In the genomic region with DNA sequence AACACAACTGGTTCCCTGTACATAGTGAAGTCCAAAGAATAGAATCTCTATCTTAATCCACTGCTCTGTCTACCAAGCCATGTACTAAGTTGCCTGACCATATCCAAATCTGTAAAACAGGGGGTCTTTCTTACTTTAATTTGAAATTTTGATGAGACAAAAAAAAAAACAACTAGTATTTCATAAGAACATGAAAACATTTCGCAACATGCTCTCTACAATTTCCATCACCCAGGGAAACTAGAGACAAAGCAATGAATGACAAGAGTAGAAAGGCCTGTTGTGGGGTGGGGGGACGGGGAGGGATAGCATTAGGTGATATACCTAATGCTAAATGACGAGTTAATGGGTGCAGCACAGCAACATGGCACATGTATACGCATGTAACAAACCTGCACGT, we compare ENCODE assay signal across 27 cellular contexts.
A peak's percentile ranks its signal among the peaks of the same experiment; 100 is the strongest.
DNase-seq lines count a peak whose midpoint lies in the region; ATAC-seq and TF ChIP-seq lines count a peak whose summit lies in the region.
"Had no signal": no experiment of that assay in that cellular context is flagged by ENCODE, and none has a peak within 500 bp of the region (broad histone marks: within the 10 kb centered on the region; RNA-seq: fewer than 3 reads in every experiment).

No MANE protein-coding gene starts in this region.

- H3K4me3 ChIP-seq in IMR-90 (ENCODE audit: insufficient read depth, low read depth, low read length) (no peak overlapping the region), NB4 (ENCODE audit: low read depth, low read length) (no peak overlapping the region), choroid plexus epithelial cell (ENCODE audit: low read depth, low read length) (no peak overlapping the region), MG63 (no peak overlapping the region)
- H3K4me3 ChIP-seq: sigmoid colon, SK-N-MC, suprapubic skin had no signal

- H2BK15ac ChIP-seq in IMR-90 (ENCODE audit: low read depth, low read length) = no peak overlapping the region

- no peak overlapping the region for H3K9ac ChIP-seq in IMR-90 (ENCODE audit: low read depth, low read length)

- H4K20me1 ChIP-seq in IMR-90 (ENCODE audit: insufficient read depth, low read length) = no peaks in the 10 kb centered on the region

- no peak overlapping the region for H3K4me3 Mint-ChIP-seq in nephron
- no peak overlapping the region for H3K4me3 Mint-ChIP-seq in activated CD4-positive, alpha-beta T cell treated with anti-CD3 and anti-CD28 coated beads, Interleukin-2, amount 10 ng/mL, durations not matched to agents 24 days and 14 days
- H3K4me3 Mint-ChIP-seq: activated T-cell treated with anti-CD3 and anti-CD28 coated beads, Interleukin-2, amount 50 U/mL, for 24 hours; effector memory CD8-positive, alpha-beta T cell; immature natural killer cell; memory B cell; stimulated activated naive B cell treated with anti-CD40 and anti-IgM and Interleukin-4, amounts not matched to agents 10 μg/mL and 1 μg/mL and 100 μg/mL, for 72 hours had no signal

- CTCF ChIA-PET in IMR-90 (lab: Yijun Ruan, JAX) = no interaction called here

- peaks cover 3% of the 10 kb centered on the region; the same call in 1 of the 2 replicates for H3K4me1 ChIP-seq in IMR-90 (ENCODE audit: control insufficient read depth, insufficient read depth, low read length)
- H3K4me1 ChIP-seq: suprapubic skin had no signal

- TF ChIP-seq CTCF in IMR-90 (conservative IDR thresholded peaks at IDR 0.05; ENCODE audit: low read depth, low read length) = no peak
- no peak for TF ChIP-seq CTCF in NB4 (IDR thresholded peaks at IDR 0.05; ENCODE audit: low read depth, low read length)
- no peak for TF ChIP-seq CTCF in choroid plexus epithelial cell (conservative IDR thresholded peaks at IDR 0.05; ENCODE audit: low read depth, low read length)
- TF ChIP-seq CTCF in nephron (IDR thresholded peaks at IDR 0.05; ENCODE audit: unreplicated experiment in 3 of 3) = no peak

- BruUV-seq in IMR-90 (replicated peaks; lab: Mats Ljungman, UMichigan) = no TSS peak

- no peak overlapping the region for H3K23ac ChIP-seq in IMR-90 (ENCODE audit: low read depth, low read length)

- H2AK9ac ChIP-seq in IMR-90 (replicated peaks; ENCODE audit: low read depth, low read length, poor library complexity) = no peak overlapping the region

- no peak overlapping the region for H3K18ac ChIP-seq in IMR-90 (ENCODE audit: low read depth, low read length)

- no peak overlapping the region for H2AK5ac ChIP-seq in IMR-90 (ENCODE audit: low read depth, low read length)

- WGBS in IMR-90 (ENCODE audit: extremely low coverage in 2 of 2, insufficient read length in 1 of 2), 2 experiments = no CpG with 5 or more reads among the region's 5 CpGs

- H3K79me1 ChIP-seq in IMR-90 (ENCODE audit: low read depth in 1 of 2, low read length in 2 of 2) = no peaks in the 10 kb centered on the region

- no peaks in the 10 kb centered on the region for H3K9me3 Mint-ChIP-seq in nephron
- H3K9me3 Mint-ChIP-seq in activated CD4-positive, alpha-beta T cell treated with anti-CD3 and anti-CD28 coated beads, Interleukin-2, amount 10 ng/mL, durations not matched to agents 24 days and 14 days = no peaks in the 10 kb centered on the region
- H3K9me3 Mint-ChIP-seq: activated T-cell treated with anti-CD3 and anti-CD28 coated beads, Interleukin-2, amount 50 U/mL, for 24 hours; effector memory CD8-positive, alpha-beta T cell; immature natural killer cell; memory B cell; stimulated activated naive B cell treated with anti-CD40 and anti-IgM and Interleukin-4, amounts not matched to agents 10 μg/mL and 1 μg/mL and 100 μg/mL, for 72 hours had no signal

- no peak overlapping the region for H2BK120ac ChIP-seq in IMR-90 (ENCODE audit: low read depth, low read length)

- no peak overlapping the region for H4K8ac ChIP-seq in IMR-90 (ENCODE audit: low read depth in 2 of 2, low read length in 2 of 2)

- ATAC-seq in IMR-90 (ENCODE audit: low read depth) = no peak
- ATAC-seq: effector memory CD8-positive, alpha-beta T cell; esophagus mucosa; stimulated activated naive B cell treated with anti-CD40 and anti-IgM and Interleukin-4, amounts not matched to agents 10 μg/mL and 1 μg/mL and 100 μg/mL, for 72 hours had no signal

- no peak overlapping the region for H4K5ac ChIP-seq in IMR-90 (ENCODE audit: low read depth, low read length)

- H3K9me3 ChIP-seq in IMR-90 (ENCODE audit: control insufficient read depth, insufficient read depth, low read length) (no peaks in the 10 kb centered on the region), MG63 (no peaks in the 10 kb centered on the region)
- H3K9me3 ChIP-seq: sigmoid colon, suprapubic skin had no signal

- no peak overlapping the region for H3K56ac ChIP-seq in IMR-90 (ENCODE audit: extremely low read depth, insufficient read depth, low read length)

- no peak for TF ChIP-seq POLR2A in IMR-90 (IDR thresholded peaks at IDR 0.05; ENCODE audit: low read depth, low read length)
- TF ChIP-seq POLR2A in NB4 (IDR thresholded peaks at IDR 0.05; ENCODE audit: extremely low read depth, insufficient read length) = no peak

- no peak for DNase-seq in IMR-90
- peak; percentile 25 for DNase-seq in NB4 (ENCODE audit: low read depth)
- DNase-seq in choroid plexus epithelial cell (ENCODE audit: low read depth) = peak; percentile 22
- DNase-seq in MG63 = no peak
- no peak for DNase-seq in SW480 (ENCODE audit: low spot score)
- no peak for DNase-seq in activated CD4-positive, alpha-beta T cell treated with anti-CD3 and anti-CD28 coated beads, Interleukin-2, amount 10 ng/mL, durations not matched to agents 24 days and 14 days
- DNase-seq: activated CD4-positive, alpha-beta T cell treated with anti-CD3 and anti-CD28 coated beads for 48 hours; activated gamma-delta T cell treated with Interleukin-2 at 50 U/mL for 16 hours; activated T-cell treated with anti-CD3 and anti-CD28 coated beads, Interleukin-2, amount 50 U/mL, for 24 hours; brain microvascular endothelial cell; DMS79; effector memory CD8-positive, alpha-beta T cell; GDM1; immature natural killer cell; NCI-H1105 treated with DMSO at 0.1 percent for 48 hours; NCI-H2029 treated with DMSO at 0.1 percent for 48 hours; NCI-H226; NCI-H69; sigmoid colon; stimulated activated naive B cell treated with anti-CD40 and anti-IgM and Interleukin-4, amounts not matched to agents 10 μg/mL and 1 μg/mL and 100 μg/mL, for 72 hours had no signal

- H4K91ac ChIP-seq in IMR-90 (ENCODE audit: insufficient read depth, low read depth, low read length) = no peak overlapping the region

- H3K36me3 ChIP-seq in IMR-90 (ENCODE audit: control insufficient read depth, insufficient read depth, low read length) (peaks cover 2% of the 10 kb centered on the region; the same call in 1 of the 2 replicates), MG63 (no peaks in the 10 kb centered on the region)
- H3K36me3 ChIP-seq: brain microvascular endothelial cell, sigmoid colon had no signal

- no peaks in the 10 kb centered on the region for H3K27me3 Mint-ChIP-seq in nephron (ENCODE audit: low read depth)
- no peaks in the 10 kb centered on the region for H3K27me3 Mint-ChIP-seq in activated CD4-positive, alpha-beta T cell treated with anti-CD3 and anti-CD28 coated beads, Interleukin-2, amount 10 ng/mL, durations not matched to agents 24 days and 14 days
- H3K27me3 Mint-ChIP-seq: activated T-cell treated with anti-CD3 and anti-CD28 coated beads, Interleukin-2, amount 50 U/mL, for 24 hours; effector memory CD8-positive, alpha-beta T cell; memory B cell; progenitor cell of endocrine pancreas; stimulated activated naive B cell treated with anti-CD40 and anti-IgM and Interleukin-4, amounts not matched to agents 10 μg/mL and 1 μg/mL and 100 μg/mL, for 72 hours had no signal

- intact Hi-C loops in IMR-90 (cut with micrococcal nuclease) = no loop called here
- intact Hi-C loops in activated CD4-positive, alpha-beta T cell treated with anti-CD3 and anti-CD28 coated beads, Interleukin-2, amount 10 ng/mL, durations not matched to agents 24 days and 14 days (cut with micrococcal nuclease) = no loop called here

- H3K4me2 ChIP-seq in IMR-90 (ENCODE audit: low read depth, low read length) = no peak overlapping the region

- dilution Hi-C loops in IMR-90 (cut with HindIII; ENCODE audit: low sequenced_read_pairs, unreplicated experiment) = no loop called here

- H3K4ac ChIP-seq in IMR-90 (ENCODE audit: low read depth, low read length) = no peak overlapping the region

- in situ Hi-C loops in IMR-90 (cut with MboI; ENCODE audit: low sequenced_read_pairs) = no loop called here

- POLR2A ChIA-PET in IMR-90 (lab: Charles Lee; ENCODE audit: unreplicated experiment) = no interaction called here

- no peak overlapping the region for H3K27ac ChIP-seq in IMR-90 (ENCODE audit: insufficient read depth, low read length)
- H3K27ac ChIP-seq: brain microvascular endothelial cell, C4-2B, sigmoid colon, SK-N-MC, suprapubic skin had no signal

- H2BK20ac ChIP-seq in IMR-90 (ENCODE audit: low read depth, low read length) = no peak overlapping the region

- H2AFZ ChIP-seq in IMR-90 (replicated peaks; ENCODE audit: low read length, poor library complexity) = no peak overlapping the region

- no peaks in the 10 kb centered on the region for H3K9me1 ChIP-seq in IMR-90 (ENCODE audit: insufficient read depth, low read length)

- H3K27me3 ChIP-seq in IMR-90 (ENCODE audit: control insufficient read depth, insufficient read depth, low read length) (no peaks in the 10 kb centered on the region), MG63 (no peaks in the 10 kb centered on the region)
- H3K27me3 ChIP-seq: brain microvascular endothelial cell, sigmoid colon, suprapubic skin had no signal

- TF ChIP-seq RAD21 in IMR-90 (IDR thresholded peaks at IDR 0.05; ENCODE audit: low read length) = no peak

- H2BK5ac ChIP-seq in IMR-90 (ENCODE audit: low read depth, low read length, poor library complexity, severe bottlenecking) = no peak overlapping the region

- H3K4me1 Mint-ChIP-seq in nephron = peaks cover 26% of the 10 kb centered on the region
- H3K4me1 Mint-ChIP-seq in activated CD4-positive, alpha-beta T cell treated with anti-CD3 and anti-CD28 coated beads, Interleukin-2, amount 10 ng/mL, durations not matched to agents 24 days and 14 days = no peaks in the 10 kb centered on the region

- peaks cover 11% of the 10 kb centered on the region for H3K36me3 Mint-ChIP-seq in nephron (ENCODE audit: low read depth)
- H3K36me3 Mint-ChIP-seq in activated CD4-positive, alpha-beta T cell treated with anti-CD3 and anti-CD28 coated beads, Interleukin-2, amount 10 ng/mL, durations not matched to agents 24 days and 14 days (ENCODE audit: low read depth) = peaks cover 2% of the 10 kb centered on the region

- no peak overlapping the region for H3K14ac ChIP-seq in IMR-90 (replicated peaks; ENCODE audit: low read depth, low read length)

- H3K27ac Mint-ChIP-seq in nephron = peak overlapping the region; percentile 74 to 89 (median 86)
- no peak overlapping the region for H3K27ac Mint-ChIP-seq in activated CD4-positive, alpha-beta T cell treated with anti-CD3 and anti-CD28 coated beads, Interleukin-2, amount 10 ng/mL, durations not matched to agents 24 days and 14 days
- H3K27ac Mint-ChIP-seq: activated T-cell treated with anti-CD3 and anti-CD28 coated beads, Interleukin-2, amount 50 U/mL, for 24 hours; memory B cell; progenitor cell of endocrine pancreas; stimulated activated naive B cell treated with anti-CD40 and anti-IgM and Interleukin-4, amounts not matched to agents 10 μg/mL and 1 μg/mL and 100 μg/mL, for 72 hours had no signal

TF ChIP-seq in IMR-90, 13 proteins besides CTCF, POLR2A, EP300 and RAD21 (continues in another document):
- TF ChIP-seq CEBPB (IDR thresholded peaks at IDR 0.05; ENCODE audit: low read depth, low read length) (peak; percentile 86), MAZ (IDR thresholded peaks at IDR 0.05; ENCODE audit: borderline replicate concordance, low read depth, low read length) (no peak)

Comparison
In these comparisons a context has a peak if more than half of its experiments do, and no peak if none do; other contexts are left out.
1. DNase-seq: peak in NB4 (single experiment) and choroid plexus epithelial cell (single experiment); none in IMR-90 (single experiment), MG63 (single experiment), SW480 (single experiment) and activated CD4-positive, alpha-beta T cell treated with anti-CD3 and anti-CD28 coated beads, Interleukin-2, amount 10 ng/mL, durations not matched to agents 24 days and 14 days (single experiment).